Comparison of ENCODE assay signal across 20 cellular contexts in the genomic region with DNA sequence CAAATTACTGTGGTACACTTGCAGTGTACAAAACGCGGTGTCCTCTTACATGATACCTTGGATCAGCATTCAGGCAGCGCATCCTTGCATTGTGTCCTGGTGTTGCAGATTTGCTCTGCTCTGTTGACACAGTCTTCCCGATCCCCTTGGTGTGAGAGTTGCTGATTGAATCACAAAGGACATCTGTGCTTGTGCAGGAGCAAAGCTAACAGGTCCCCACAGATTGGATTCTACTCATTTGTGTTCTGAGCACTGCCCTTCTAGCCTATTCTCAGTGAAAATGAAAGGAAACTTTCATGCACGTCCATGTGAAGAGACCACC.
"Had no signal": no experiment of that assay in that cellular context is flagged by ENCODE, and none has a peak within 500 bp of the region (broad histone marks: within the 10 kb centered on the region; RNA-seq: fewer than 3 reads in every experiment).

No MANE protein-coding gene starts in this region.

- H3K4me3 Mint-ChIP-seq: activated naive CD4-positive, alpha-beta T cell treated with anti-CD3 and anti-CD28 coated beads, Interleukin-2, amount 50 U/mL, for 24 hours; naive thymus-derived CD8-positive, alpha-beta T cell had no signal

- DNase-seq: activated CD4-positive, alpha-beta T cell treated with anti-CD3 and anti-CD28 coated beads for 1 hour; activated CD8-positive, alpha-beta memory T cell treated with anti-CD3 and anti-CD28 coated beads for 24 hours; activated CD8-positive, alpha-beta memory T cell treated with anti-CD3 and anti-CD28 coated beads, Interleukin-2, amount 50 U/mL, for 48 hours; activated effector memory CD4-positive, alpha-beta T cell treated with Interleukin-2 at 50 U/mL for 16 hours; activated T-cell treated with anti-CD3 and anti-CD28 coated beads, Interleukin-2, amount 50 U/mL, for 48 hours; cerebellar nuclear complex; effector CD4-positive, alpha-beta T cell; mesendoderm; naive thymus-derived CD8-positive, alpha-beta T cell; ovary; psoas muscle; right cardiac atrium; stimulated activated CD4-positive, alpha-beta T cell treated with anti-CD3 and anti-CD28 coated beads, Interleukin-2, amount 100 ng/mL, for 24 hours; stimulated activated naive CD8-positive, alpha-beta T cell treated with anti-CD3 and anti-CD28 coated beads, Interleukin-15, Interleukin-2, amounts not matched to agents 100 U/mL and 50 U/mL, for 24 hours; substantia nigra; tibial artery had no signal

- H3K4me1 ChIP-seq: esophagus muscularis mucosa, psoas muscle, tibial artery, vagina had no signal

- H3K9me3 Mint-ChIP-seq: activated naive CD4-positive, alpha-beta T cell treated with anti-CD3 and anti-CD28 coated beads, Interleukin-2, amount 50 U/mL, for 24 hours had no signal

- H3K27me3 Mint-ChIP-seq: activated naive CD4-positive, alpha-beta T cell treated with anti-CD3 and anti-CD28 coated beads, Interleukin-2, amount 50 U/mL, for 24 hours had no signal

- H3K27me3 ChIP-seq: esophagus muscularis mucosa, ovary, tibial artery, vagina had no signal

- H3K27ac ChIP-seq: esophagus muscularis mucosa, ovary, psoas muscle, tibial artery, vagina, VCaP had no signal

- H3K9me3 ChIP-seq: esophagus muscularis mucosa, ovary, psoas muscle, tibial artery, vagina had no signal

- ATAC-seq: naive thymus-derived CD8-positive, alpha-beta T cell; psoas muscle; right cardiac atrium; stimulated activated naive CD8-positive, alpha-beta T cell treated with anti-CD3 and anti-CD28 coated beads, Interleukin-15, Interleukin-2, amounts not matched to agents 100 U/mL and 50 U/mL, for 24 hours had no signal

- H3K4me3 ChIP-seq: esophagus muscularis mucosa, ovary, psoas muscle, tibial artery, vagina had no signal

- H3K27ac Mint-ChIP-seq: activated naive CD4-positive, alpha-beta T cell treated with anti-CD3 and anti-CD28 coated beads, Interleukin-2, amount 50 U/mL, for 24 hours; naive thymus-derived CD8-positive, alpha-beta T cell had no signal

- H3K4me1 Mint-ChIP-seq: activated naive CD4-positive, alpha-beta T cell treated with anti-CD3 and anti-CD28 coated beads, Interleukin-2, amount 50 U/mL, for 24 hours had no signal

- H3K36me3 Mint-ChIP-seq: activated naive CD4-positive, alpha-beta T cell treated with anti-CD3 and anti-CD28 coated beads, Interleukin-2, amount 50 U/mL, for 24 hours; naive thymus-derived CD8-positive, alpha-beta T cell had no signal

- H3K36me3 ChIP-seq: esophagus muscularis mucosa, ovary, tibial artery, vagina had no signal
